Comparison of ENCODE assay signal across 8 cellular contexts in genomic region chr14:76947838-76948184, GRCh38.
DNase-seq lines count a peak whose midpoint lies in the region; ATAC-seq, FAIRE-seq and TF ChIP-seq lines count a peak whose summit lies in the region.
"Had no signal": no experiment of that assay in that cellular context is flagged by ENCODE, and none has a peak within 500 bp of the region (broad histone marks: within the 10 kb centered on the region; RNA-seq: fewer than 3 reads in every experiment).

No MANE protein-coding gene starts in this region.

- FAIRE-seq in GM12878 (lab: Jason Lieb, UNC) = no peak
- FAIRE-seq: H54 had no signal

- BruUV-seq in GM12878 (replicated peaks; lab: Mats Ljungman, UMichigan) = no TSS peak

- TF ChIP-seq EP300 in GM12878 (IDR thresholded peaks at IDR 0.05; ENCODE audit: borderline replicate concordance in 1 of 2, control insufficient read depth in 1 of 2, low read depth in 2 of 2, low read length in 2 of 2) = no peak
- TF ChIP-seq EP300 in suprapubic skin (IDR thresholded peaks at IDR 0.05) = no peak

- H3K4me1 ChIP-seq in GM12878 (ENCODE audit: control insufficient read depth, insufficient read depth, low read length) = peaks cover 26% of the 10 kb centered on the region
- H3K4me1 ChIP-seq in right lobe of liver = peaks cover 0 to 28% (median 11%) of the 10 kb centered on the region in 4 donors
- peaks cover 43% of the 10 kb centered on the region for H3K4me1 ChIP-seq in suprapubic skin

- H3K27me3 ChIP-seq in GM12878 (replicated peaks in 1 of 2; ENCODE audit: control insufficient read depth in 2 of 2, insufficient read depth in 2 of 2, low read length in 1 of 2) (no peaks in the 10 kb centered on the region), right lobe of liver (no peaks in the 10 kb centered on the region), suprapubic skin (no peaks in the 10 kb centered on the region)

- no peaks in the 10 kb centered on the region for H4K20me1 ChIP-seq in GM12878 (ENCODE audit: control insufficient read depth, insufficient read depth)

- SMC1A ChIA-PET in GM12878 (lab: Charles Lee; ENCODE audit: uncharacterized antibody, unreplicated experiment) = interaction anchor here (0.6 to 12.3 kb wide), 21 partner anchors 12 to 123 kb away, joined by 3 to 233 read pairs (median 4); no protein-coding TSS in a partner anchor

- CTCF ChIA-PET in GM12878 (lab: Yijun Ruan, JAX) = interaction anchor here (0.6 to 2.9 kb wide), 18 partner anchors 8 to 147 kb away, joined by 3 to 25 read pairs (median 4); no protein-coding TSS in a partner anchor

- H3K79me2 ChIP-seq in GM12878 (ENCODE audit: control insufficient read depth, insufficient read depth, low read length) = no peaks in the 10 kb centered on the region

- WGBS in GM12878 (ENCODE audit: insufficient coverage, insufficient replicate concordance, low lambda C conversion rate, missing lambda C conversion rate) = 98% methylated on average over 5 of the region's 5 CpGs
- WGBS in right lobe of liver (ENCODE audit: insufficient coverage, low coverage, low lambda C conversion rate, missing lambda C conversion rate) = 73% methylated on average over 5 of the region's 5 CpGs
- 42% methylated on average over 5 of the region's 5 CpGs for WGBS in suprapubic skin

- H2AFZ ChIP-seq in GM12878 (ENCODE audit: control insufficient read depth, low read depth, low read length) = no peak overlapping the region

- DNase-seq in GM12878 (ENCODE audit: low read depth, low spot score) (no peak), right lobe of liver (no peak), suprapubic skin (ENCODE audit: low spot score in 2 of 2) (no peak), DMS 273 treated with DMSO at 0.1 percent for 48 hours (lab: John Stamatoyannopoulos, UW) (no peak), NCI-H748 (lab: John Stamatoyannopoulos, UW; ENCODE audit: unreplicated experiment) (no peak), SIG-M5 (lab: John Stamatoyannopoulos, UW) (no peak)

- in situ Hi-C loops in GM12878 (cut with MboI) = no loop called here

- ATAC-seq in GM12878 = no peak; the same call in 2 of the 3 replicates
- no peak for ATAC-seq in right lobe of liver

- RAD21 ChIA-PET in GM12878 (lab: Charles Lee; ENCODE audit: unreplicated experiment) = interaction anchor here (0.9 to 11.9 kb wide), 24 partner anchors 11 to 176 kb away, joined by 3 to 285 read pairs (median 7); partner anchors contain the start of gene IRF2BPL

- no peak overlapping the region for H3K4me3 ChIP-seq in GM12878
- no peak overlapping the region for H3K4me3 ChIP-seq in right lobe of liver
- peak overlapping the region; percentile 4 for H3K4me3 ChIP-seq in suprapubic skin

- no peak for TF ChIP-seq RAD21 in GM12878 (IDR thresholded peaks at IDR 0.05; ENCODE audit: insufficient read depth, low read depth, low read length)

- H3K9ac ChIP-seq in GM12878 (ENCODE audit: control insufficient read depth, insufficient read depth, low read length) = no peak overlapping the region

- POLR2A ChIA-PET in GM12878 (lab: Charles Lee) = interaction anchor here (0.8 to 7.0 kb wide), 14 partner anchors 7 to 116 kb away, joined by 3 to 70 read pairs (median 6); no protein-coding TSS in a partner anchor

- TF ChIP-seq POLR2A in GM12878 (IDR thresholded peaks at IDR 0.05; ENCODE audit: low read depth, low read length) (no peak), right lobe of liver (IDR thresholded peaks at IDR 0.05) (no peak), suprapubic skin (IDR thresholded peaks at IDR 0.05) (no peak)

- no peak for TF ChIP-seq CTCF in GM12878 (IDR thresholded peaks at IDR 0.05 in 2 of 3, conservative IDR thresholded peaks at IDR 0.05 in 1 of 3; ENCODE audit: control insufficient read depth in 2 of 3, extremely low read depth in 1 of 3, insufficient read depth in 1 of 3, low read depth in 3 of 3, low read length in 3 of 3)
- TF ChIP-seq CTCF in right lobe of liver (IDR thresholded peaks at IDR 0.05) = no peak
- no peak for TF ChIP-seq CTCF in suprapubic skin (IDR thresholded peaks at IDR 0.05)

- intact Hi-C loops in GM12878 (cut with micrococcal nuclease; ENCODE audit: unreplicated experiment) = loop anchor here (1.0 to 5.0 kb wide), 4 partner anchors 13 to 92 kb away; no protein-coding TSS in a partner anchor
- intact Hi-C loops in right lobe of liver (cut with DNase I) = no loop called here

- H3K36me3 ChIP-seq in KOPT-K1 (ENCODE audit: insufficient read depth, low read length) = no peaks in the 10 kb centered on the region
- H3K36me3 ChIP-seq in GM12878 (ENCODE audit: control insufficient read depth in 2 of 2, insufficient read depth in 2 of 2, low read length in 1 of 2) = no peaks in the 10 kb centered on the region
- no peaks in the 10 kb centered on the region for H3K36me3 ChIP-seq in right lobe of liver
- no peaks in the 10 kb centered on the region for H3K36me3 ChIP-seq in suprapubic skin

- peak overlapping the region; percentile 75 for H3K27ac ChIP-seq in KOPT-K1 (ENCODE audit: low read depth, low read length, poor library complexity, severe bottlenecking)
- H3K27ac ChIP-seq in GM12878 (ENCODE audit: control insufficient read depth, insufficient read depth) = peak overlapping the region; percentile 64
- H3K27ac ChIP-seq in right lobe of liver = peak overlapping the region; percentile 20 to 63 (median 58)
- H3K27ac ChIP-seq in suprapubic skin = peak overlapping the region; percentile 68

- no peaks in the 10 kb centered on the region for H3K9me3 ChIP-seq in KOPT-K1 (ENCODE audit: insufficient read depth, low read length, poor library complexity, severe bottlenecking)
- H3K9me3 ChIP-seq in GM12878 (replicated peaks; ENCODE audit: control insufficient read depth, insufficient read depth, low read length) = no peaks in the 10 kb centered on the region
- no peaks in the 10 kb centered on the region for H3K9me3 ChIP-seq in right lobe of liver
- H3K9me3 ChIP-seq in suprapubic skin = no peaks in the 10 kb centered on the region

- peak overlapping the region; percentile 69 for H3K4me2 ChIP-seq in GM12878 (ENCODE audit: control insufficient read depth, insufficient read depth)

TF ChIP-seq in GM12878, 131 proteins besides CTCF, POLR2A, EP300 and RAD21:
- TF ChIP-seq PML (IDR thresholded peaks at IDR 0.05; ENCODE audit: low read length) (no peak), ZNF592 (IDR thresholded peaks at IDR 0.05) (no peak), STAT1 (conservative IDR thresholded peaks at IDR 0.05) (no peak), SREBF1 (IDR thresholded peaks at IDR 0.05; ENCODE audit: low read length) (no peak), ELK1 (IDR thresholded peaks at IDR 0.05; ENCODE audit: low read depth, low read length) (no peak), SMARCA5 (IDR thresholded peaks at IDR 0.05) (peak; percentile 66; the same call in 1 of the 2 replicates), MLLT1 (IDR thresholded peaks at IDR 0.05) (peak; percentile 60), MEF2A (IDR thresholded peaks at IDR 0.05; ENCODE audit: insufficient read depth, low read depth, low read length) (no peak)
